ENCODE assay signal across 8 cellular contexts in genomic region chr20:33685328-33686007, GRCh38. TPM values are rescaled to one million over a fixed set of nuclear protein-coding genes. Genes with fewer than 3 reads are reported as not detected.
DNase-seq lines count a peak whose midpoint lies in the region; ATAC-seq and TF ChIP-seq lines count a peak whose summit lies in the region.

No MANE protein-coding gene starts in this region.

- H3K4me3 ChIP-seq in heart left ventricle (peak overlapping the region in 10 of 12 donors; percentile 24 to 73 (median 42)), HFF-Myc (replicated peaks; ENCODE audit: low read depth, low read length) (peak overlapping the region; percentile 54), esophagus (ENCODE audit: low read depth in 1 of 2, low read length in 2 of 2) (peak overlapping the region; percentile 53 to 80), prostate gland (peak overlapping the region; percentile 36 to 39)

- TF ChIP-seq POLR2A in heart left ventricle (IDR thresholded peaks at IDR 0.05) (no peak), prostate gland (IDR thresholded peaks at IDR 0.05) (no peak)

- DNase-seq in heart left ventricle (no peak), cardiac septum (ENCODE audit: low spot score) (no peak), HFF-Myc (ENCODE audit: extremely low read depth, low read depth) (no peak), MV-4-11 (lab: John Stamatoyannopoulos, UW) (peak; percentile 57), UCSD-AML1 (lab: John Stamatoyannopoulos, UW; ENCODE audit: unreplicated experiment) (peak; percentile 45), prostate gland (ENCODE audit: low spot score) (no peak), nucleus accumbens (lab: John Stamatoyannopoulos, UW) (no peak)

- no peak for ATAC-seq in heart left ventricle

- no peaks in the 10 kb centered on the region for H3K36me3 ChIP-seq in heart left ventricle
- no peaks in the 10 kb centered on the region for H3K36me3 ChIP-seq in esophagus (ENCODE audit: control insufficient read depth in 2 of 2, insufficient read depth in 2 of 2, low read length in 1 of 2)
- H3K36me3 ChIP-seq in prostate gland: no peaks in the 10 kb centered on the region

- no peaks in the 10 kb centered on the region for H3K9me3 ChIP-seq in heart left ventricle
- H3K9me3 ChIP-seq in esophagus (ENCODE audit: control insufficient read depth in 2 of 2, insufficient read depth in 1 of 2, low read depth in 1 of 2, low read length in 1 of 2): no peaks in the 10 kb centered on the region
- H3K9me3 ChIP-seq in prostate gland: no peaks in the 10 kb centered on the region

- H3K27ac ChIP-seq in heart left ventricle (no peak overlapping the region), esophagus (ENCODE audit: low read depth in 2 of 2, low read length in 1 of 2) (peak overlapping the region; percentile 80 to 92), prostate gland (no peak overlapping the region)

- no peaks in the 10 kb centered on the region for H3K27me3 ChIP-seq in heart left ventricle
- no peaks in the 10 kb centered on the region for H3K27me3 ChIP-seq in esophagus (ENCODE audit: control insufficient read depth in 1 of 2, insufficient read depth in 2 of 2, low read length in 2 of 2)
- no peaks in the 10 kb centered on the region for H3K27me3 ChIP-seq in prostate gland (replicated peaks; ENCODE audit: insufficient read depth)

- WGBS in heart left ventricle, 4 donors: 0 to 7% (median 4%) methylated on average over 4 to 39 of the region's 39 CpGs
- 2% methylated on average over 25 to 39 of the region's 39 CpGs for WGBS in esophagus, 2 donors
- WGBS in prostate gland: 4% methylated on average over 34 of the region's 39 CpGs

- H3K4me1 ChIP-seq in heart left ventricle (peaks cover 0 to 33% (median 14%) of the 10 kb centered on the region in 12 donors), esophagus (ENCODE audit: control insufficient read depth in 2 of 2, insufficient read depth in 2 of 2, low read length in 1 of 2) (peaks cover 2 to 9% of the 10 kb centered on the region in 2 donors), prostate gland (replicated peaks) (no peaks in the 10 kb centered on the region)

- no peak for TF ChIP-seq CTCF in heart left ventricle (IDR thresholded peaks at IDR 0.05)
- TF ChIP-seq CTCF in HFF-Myc (IDR thresholded peaks at IDR 0.05; ENCODE audit: low read depth, low read length, missing control alignments): no peak
- no peak for TF ChIP-seq CTCF in prostate gland (IDR thresholded peaks at IDR 0.05)

- intact Hi-C loops in heart left ventricle (cut with DNase I): loop anchor here in 3 of 10 donors (5.0 to 10.0 kb wide), 2 partner anchors 37 to 309 kb away; partner anchors contain the start of genes PXMP4 (in 3 of the 3) and RALY (in 1 of the 3)
- intact Hi-C loops in cardiac septum (cut with DNase I): loop anchor here (10.0 kb wide), 1 partner anchor 309 kb away; the partner anchor contains the start of gene RALY
- intact Hi-C loops in prostate gland (cut with DNase I): no loop called here

RNA-seq across cellular contexts. Expression of gene E2F1, which starts 0.7 kb away (rescaled TPM):
- 1 to 10 TPM in 7 of 9 donors, under 1 TPM in 2; 0.32 to 6.4 (median 1.4) TPM for total RNA-seq in heart left ventricle
- 1 to 10 TPM in 1 of 2 donors, under 1 TPM in 1; 0.46 to 1.1 TPM for polyA plus RNA-seq in heart left ventricle
- total RNA-seq in cardiac septum: 2.3 TPM
- 1 to 10 TPM; 6.4 to 6.7 TPM for polyA plus RNA-seq in esophagus
- 10 to 100 TPM in 1 of 2 donors, 1 to 10 TPM in 1; 2.0 to 10.1 TPM for total RNA-seq in prostate gland

RNA-seq across cellular contexts. Expression of gene NECAB3, which starts 11.2 kb away (rescaled TPM):
- 100 to 1,000 TPM in 1 of 9 donors, 10 to 100 TPM in 8; 54.5 to 111 (median 74.8) TPM for total RNA-seq in heart left ventricle
- polyA plus RNA-seq in heart left ventricle: 10 to 100 TPM; 37.6 to 67.2 TPM
- total RNA-seq in cardiac septum: 77.0 TPM
- 10 to 100 TPM; 13.5 to 18.4 TPM for polyA plus RNA-seq in esophagus
- total RNA-seq in prostate gland: 100 to 1,000 TPM; 142 to 156 TPM

RNA-seq across cellular contexts. Expression of gene ACTL10, which starts 18.7 kb away (rescaled TPM):
- total RNA-seq in heart left ventricle (1 to 10 TPM in 1 of 9 donors, under 1 TPM in 8; 0.13 to 1.1 (median 0.36) TPM), cardiac septum (0.46 TPM), prostate gland (1 to 10 TPM; 7.9 to 8.5 TPM)
- polyA plus RNA-seq in heart left ventricle (under 1 TPM; 0.23 to 0.57 TPM), esophagus (1 to 10 TPM; 1.4 to 2.8 TPM)

RNA-seq across cellular contexts. Expression of gene C20orf144, which starts 23.3 kb away (rescaled TPM):
- total RNA-seq in heart left ventricle (under 1 TPM in 2 of 9 donors, not detected in 7; 0.13 to 0.50 TPM), cardiac septum (not detected), prostate gland (under 1 TPM; 0.14 to 0.91 TPM)
- polyA plus RNA-seq in heart left ventricle (under 1 TPM in 1 of 2 donors, not detected in 1; 0.15 TPM), esophagus (under 1 TPM; 0.02 to 0.04 TPM)

RNA-seq across cellular contexts. Expression of gene PXMP4, which starts 34.6 kb away (rescaled TPM):
- total RNA-seq in heart left ventricle (10 to 100 TPM in 6 of 9 donors, 1 to 10 TPM in 3; 8.2 to 13.0 (median 11.9) TPM), cardiac septum (8.9 TPM), prostate gland (10 to 100 TPM; 13.3 to 25.5 TPM)
- polyA plus RNA-seq in heart left ventricle (1 to 10 TPM; 5.0 to 7.5 TPM), esophagus (1 to 10 TPM; 5.4 to 5.8 TPM)

Comparison
In these comparisons a context has a peak if more than half of its experiments do, and no peak if none do; other contexts are left out.
1. DNase-seq: peak in MV-4-11 (single experiment) and UCSD-AML1 (single experiment); none in heart left ventricle (0 of 5), cardiac septum (single experiment), HFF-Myc (single experiment), prostate gland (single experiment) and nucleus accumbens (0 of 56).
2. H3K27ac ChIP-seq: peak in esophagus (2 of 2); none in heart left ventricle (0 of 12) and prostate gland (0 of 2).
3. Peak in every context shown above with its lines, with median percentiles within 50 percentile points of each other: H3K4me3 ChIP-seq.